Comparison of ENCODE assay signal across 31 cellular contexts in the genomic region with DNA sequence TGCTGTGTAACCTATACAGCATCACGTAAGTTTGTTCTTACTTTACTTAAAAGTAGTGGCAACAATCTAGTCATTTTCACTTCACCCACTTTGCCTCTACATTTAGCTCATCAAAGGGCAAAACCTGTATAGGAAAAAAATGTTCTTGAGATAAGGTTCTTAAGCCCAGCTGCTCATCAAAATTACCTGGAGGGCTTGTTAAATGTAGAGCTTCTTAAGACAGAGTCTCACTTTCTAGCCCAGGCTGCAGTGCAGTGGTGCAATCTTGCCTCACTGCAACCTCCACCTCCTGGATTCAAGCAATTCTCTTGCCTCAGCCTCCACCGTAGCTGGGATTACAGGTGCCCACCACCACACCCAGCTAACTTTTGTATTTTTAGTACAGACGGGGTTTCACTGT.
"Had no signal": no experiment of that assay in that cellular context is flagged by ENCODE, and none has a peak within 500 bp of the region (broad histone marks: within the 10 kb centered on the region; RNA-seq: fewer than 3 reads in every experiment).

No MANE protein-coding gene starts in this region.

- H3K36me3 ChIP-seq: neural progenitor cell, ovary, spleen, suprapubic skin, tibial artery, transverse colon, upper lobe of left lung, vagina had no signal

- DNase-seq: natural killer cell; occipital lobe; ovary; posterior cingulate gyrus; psoas muscle; right cardiac atrium; spleen; stimulated activated CD4-positive, alpha-beta T cell treated with anti-CD3 and anti-CD28 coated beads, Interleukin-12 subunit alpha, Interleukin-12 subunit beta, amount 100 ng/mL, for 4 hours; stimulated activated CD4-positive, alpha-beta T cell treated with anti-CD3 and anti-CD28 coated beads, Interleukin-1b, Interleukin-23, amount 100 ng/mL, for 48 hours; stimulated activated CD4-positive, alpha-beta T cell treated with anti-CD3 and anti-CD28 coated beads, Interleukin-4, amount 100 ng/mL, for 1 hour; stimulated activated CD4-positive, alpha-beta T cell treated with anti-CD3 and anti-CD28 coated beads, Interleukin-4, amount 100 ng/mL, for 4 hours; stimulated activated CD8-positive, alpha-beta memory T cell treated with anti-CD3 and anti-CD28 coated beads, Interleukin-4, amount 100 ng/mL, for 48 hours; stimulated activated naive CD4-positive, alpha-beta T cell; stimulated activated naive CD8-positive, alpha-beta T cell treated with anti-CD3 and anti-CD28 coated beads, Interleukin-15, amount 100 ng/mL, for 72 hours; stimulated activated naive CD8-positive, alpha-beta T cell treated with anti-CD3 and anti-CD28 coated beads, Interleukin-15, Interleukin-2, amounts not matched to agents 100 U/mL and 50 U/mL, for 24 hours; substantia nigra; testis; tibial artery; transverse colon; upper lobe of left lung had no signal

- H3K27me3 Mint-ChIP-seq: progenitor cell of endocrine pancreas had no signal

- H3K27ac ChIP-seq: neural progenitor cell, ovary, parathyroid adenoma, psoas muscle, skin epidermis, spleen, suprapubic skin, testis, tibial artery, transverse colon, upper lobe of left lung, vagina had no signal

- H3K9me3 Mint-ChIP-seq: natural killer cell; nephron; neural progenitor cell; stimulated activated memory B cell treated with anti-CD40 and anti-IgM and Interleukin-4, amounts not matched to agents 10 μg/mL and 1 μg/mL and 100 μg/mL, for 72 hours; stimulated activated naive CD8-positive, alpha-beta T cell treated with anti-CD3 and anti-CD28 coated beads, Interleukin-15, amount 100 ng/mL, for 72 hours had no signal

- H3K9ac ChIP-seq: neural progenitor cell, parathyroid adenoma had no signal

- H3K4me2 ChIP-seq: neural progenitor cell, smooth muscle cell had no signal

- H3K4me3 ChIP-seq: neural progenitor cell, ovary, psoas muscle, skin epidermis, smooth muscle cell, spleen, suprapubic skin, testis, tibial artery, transverse colon, upper lobe of left lung, vagina had no signal

- H3K27me3 ChIP-seq: neural progenitor cell, ovary, suprapubic skin, testis, tibial artery, upper lobe of left lung, vagina had no signal

- H3K79me2 ChIP-seq: parathyroid adenoma had no signal

- H3K4me3 Mint-ChIP-seq: natural killer cell; nephron; neural progenitor cell; stimulated activated memory B cell treated with anti-CD40 and anti-IgM and Interleukin-4, amounts not matched to agents 10 μg/mL and 1 μg/mL and 100 μg/mL, for 72 hours; stimulated activated naive CD8-positive, alpha-beta T cell treated with anti-CD3 and anti-CD28 coated beads, Interleukin-15, amount 100 ng/mL, for 72 hours had no signal

- H2AFZ ChIP-seq: neural progenitor cell, parathyroid adenoma had no signal

- H3K36me3 Mint-ChIP-seq: natural killer cell; neural progenitor cell; stimulated activated memory B cell treated with anti-CD40 and anti-IgM and Interleukin-4, amounts not matched to agents 10 μg/mL and 1 μg/mL and 100 μg/mL, for 72 hours had no signal

- H3K9me3 ChIP-seq: ovary, psoas muscle, spleen, suprapubic skin, testis, tibial artery, transverse colon, upper lobe of left lung, vagina had no signal

- H3K27ac Mint-ChIP-seq: natural killer cell; nephron; progenitor cell of endocrine pancreas; stimulated activated memory B cell treated with anti-CD40 and anti-IgM and Interleukin-4, amounts not matched to agents 10 μg/mL and 1 μg/mL and 100 μg/mL, for 72 hours; stimulated activated naive CD8-positive, alpha-beta T cell treated with anti-CD3 and anti-CD28 coated beads, Interleukin-15, amount 100 ng/mL, for 72 hours had no signal

- H3K4me1 ChIP-seq: neural progenitor cell, psoas muscle, testis, tibial artery, upper lobe of left lung, vagina had no signal

- FAIRE-seq: urothelium cell line had no signal

- H3K4me1 Mint-ChIP-seq: nephron had no signal

- ATAC-seq: natural killer cell; psoas muscle; right cardiac atrium; sciatic nerve; stimulated activated memory B cell treated with anti-CD40 and anti-IgM and Interleukin-4, amounts not matched to agents 10 μg/mL and 1 μg/mL and 100 μg/mL, for 72 hours; stimulated activated naive CD8-positive, alpha-beta T cell treated with anti-CD3 and anti-CD28 coated beads, Interleukin-15, amount 100 ng/mL, for 72 hours; stimulated activated naive CD8-positive, alpha-beta T cell treated with anti-CD3 and anti-CD28 coated beads, Interleukin-15, Interleukin-2, amounts not matched to agents 100 U/mL and 50 U/mL, for 24 hours had no signal
